ENCODE assay signal across 12 cellular contexts in genomic region chr3:110743202-110743601, GRCh38.
DNase-seq lines count a peak whose midpoint lies in the region; ATAC-seq, FAIRE-seq and TF ChIP-seq lines count a peak whose summit lies in the region.
"Had no signal": no experiment of that assay in that cellular context is flagged by ENCODE, and none has a peak within 500 bp of the region (broad histone marks: within the 10 kb centered on the region; RNA-seq: fewer than 3 reads in every experiment).

No MANE protein-coding gene starts in this region.

- FAIRE-seq in pancreas (lab: Jason Lieb, UNC) (peak; percentile 23), urothelium cell line (lab: Jason Lieb, UNC) (no peak)

- no peaks in the 10 kb centered on the region for H3K79me2 ChIP-seq in PC-3 (ENCODE audit: low read length)

- H3K4me1 ChIP-seq in PC-3 (ENCODE audit: insufficient read depth, low read length) = peaks cover 4% of the 10 kb centered on the region; the same call in 1 of the 2 replicates
- H3K4me1 ChIP-seq in pancreas = peaks cover 13 to 31% (median 26%) of the 10 kb centered on the region in 3 donors

- ATAC-seq in GM19025 (IDR thresholded peaks at IDR 0.05; ENCODE audit: low read depth, unreplicated experiment) (peak; percentile 75), HG03196 (IDR thresholded peaks at IDR 0.05; ENCODE audit: unreplicated experiment) (peak; percentile 81), PC-3 (peak; percentile 78), pancreas (peak; percentile 94 to 98 (median 96))

- no peaks in the 10 kb centered on the region for H3F3A ChIP-seq in PC-3 (ENCODE audit: low read length, unreplicated experiment)

- POLR2A ChIA-PET in PC-3 (lab: Charles Lee; ENCODE audit: unreplicated experiment) = interaction anchor here (0.6 kb wide), 1 partner anchor 8 kb away, joined by 3 read pairs; no protein-coding TSS in a partner anchor

- H3K9me3 ChIP-seq in PC-3 (ENCODE audit: low read length) (no peaks in the 10 kb centered on the region), pancreas (no peaks in the 10 kb centered on the region)
- H3K9me3 ChIP-seq: transverse colon had no signal

- intact Hi-C loops in PC-3 (cut with micrococcal nuclease) = loop anchor here (10.0 kb wide), 1 partner anchor 322 kb away; no protein-coding TSS in a partner anchor
- intact Hi-C loops in pancreas (cut with DNase I) = no loop called here
- intact Hi-C loops in activated CD4-positive, alpha-beta T cell treated with anti-CD3 and anti-CD28 coated beads, Interleukin-2, amount 10 ng/mL, durations not matched to agents 24 days and 14 days (cut with micrococcal nuclease) = no loop called here
- intact Hi-C loops in posterior vena cava (cut with DNase I) = no loop called here

- CTCF ChIA-PET in PC-3 (lab: Charles Lee) = no interaction called here

- H3K27me3 ChIP-seq in PC-3 (ENCODE audit: low read length) (no peaks in the 10 kb centered on the region), pancreas (no peaks in the 10 kb centered on the region)
- H3K27me3 ChIP-seq: transverse colon had no signal

- H3K27ac ChIP-seq in PC-3 (ENCODE audit: low read length) (no peak overlapping the region), pancreas (peak overlapping the region in 2 of 4 donors; percentile 54 to 63)

- H3K4me2 ChIP-seq in PC-3 (ENCODE audit: low read length) = no peak overlapping the region

- TF ChIP-seq CTCF in PC-3 (conservative IDR thresholded peaks at IDR 0.05; ENCODE audit: low read depth, low read length) (no peak), pancreas (IDR thresholded peaks at IDR 0.05) (no peak)

- no TSS peak for BruUV-seq in PC-3 (replicated peaks; lab: Mats Ljungman, UMichigan)

- H3K4me1 Mint-ChIP-seq in activated CD4-positive, alpha-beta T cell treated with anti-CD3 and anti-CD28 coated beads, Interleukin-2, amount 10 ng/mL, durations not matched to agents 24 days and 14 days = no peaks in the 10 kb centered on the region
- H3K4me1 Mint-ChIP-seq: IgD-negative memory B cell had no signal

- H4K20me1 ChIP-seq in PC-3 (ENCODE audit: low read length) = no peaks in the 10 kb centered on the region

- DNase-seq in PC-3 (no peak), pancreas (peak in 3 of 6 donors; percentile 22 to 55 (median 45)), middle frontal gyrus (ENCODE audit: extremely low spot score, low spot score) (no peak), posterior vena cava (ENCODE audit: low spot score) (no peak), urothelium cell line (ENCODE audit: low spot score) (no peak)
- no peak for DNase-seq in activated CD4-positive, alpha-beta T cell treated with anti-CD3 and anti-CD28 coated beads, Interleukin-2, amount 10 ng/mL, durations not matched to agents 24 days and 14 days
- DNase-seq: islet precursor cell, posterior cingulate gyrus, transverse colon had no signal

- H3K27ac Mint-ChIP-seq in activated CD4-positive, alpha-beta T cell treated with anti-CD3 and anti-CD28 coated beads, Interleukin-2, amount 10 ng/mL, durations not matched to agents 24 days and 14 days = no peak overlapping the region
- H3K27ac Mint-ChIP-seq: IgD-negative memory B cell had no signal

- no peak overlapping the region for H2AFZ ChIP-seq in PC-3 (ENCODE audit: low read length)

- H3K36me3 ChIP-seq in PC-3 (ENCODE audit: low read depth, low read length) (no peaks in the 10 kb centered on the region), pancreas (no peaks in the 10 kb centered on the region)
- H3K36me3 ChIP-seq: transverse colon had no signal

- H3K4me3 ChIP-seq in PC-3 (ENCODE audit: low read length) (no peak overlapping the region), pancreas (no peak overlapping the region)
- H3K4me3 ChIP-seq: transverse colon had no signal

- WGBS in pancreas, 2 donors = 8 to 16% methylated on average over 1 of the region's 1 CpG

- peaks cover 8% of the 10 kb centered on the region for H3K27me3 Mint-ChIP-seq in activated CD4-positive, alpha-beta T cell treated with anti-CD3 and anti-CD28 coated beads, Interleukin-2, amount 10 ng/mL, durations not matched to agents 24 days and 14 days

- no peaks in the 10 kb centered on the region for H3K9me2 ChIP-seq in PC-3 (replicated peaks; ENCODE audit: low read length)

- H3K9ac ChIP-seq in PC-3 (ENCODE audit: low read length) = no peak overlapping the region

- no peak overlapping the region for H3K4me3 Mint-ChIP-seq in activated CD4-positive, alpha-beta T cell treated with anti-CD3 and anti-CD28 coated beads, Interleukin-2, amount 10 ng/mL, durations not matched to agents 24 days and 14 days
- H3K4me3 Mint-ChIP-seq: IgD-negative memory B cell had no signal

- H3K36me3 Mint-ChIP-seq in activated CD4-positive, alpha-beta T cell treated with anti-CD3 and anti-CD28 coated beads, Interleukin-2, amount 10 ng/mL, durations not matched to agents 24 days and 14 days (ENCODE audit: low read depth) = no peaks in the 10 kb centered on the region

- no peaks in the 10 kb centered on the region for H3K9me3 Mint-ChIP-seq in activated CD4-positive, alpha-beta T cell treated with anti-CD3 and anti-CD28 coated beads, Interleukin-2, amount 10 ng/mL, durations not matched to agents 24 days and 14 days
